In the genomic region with DNA sequence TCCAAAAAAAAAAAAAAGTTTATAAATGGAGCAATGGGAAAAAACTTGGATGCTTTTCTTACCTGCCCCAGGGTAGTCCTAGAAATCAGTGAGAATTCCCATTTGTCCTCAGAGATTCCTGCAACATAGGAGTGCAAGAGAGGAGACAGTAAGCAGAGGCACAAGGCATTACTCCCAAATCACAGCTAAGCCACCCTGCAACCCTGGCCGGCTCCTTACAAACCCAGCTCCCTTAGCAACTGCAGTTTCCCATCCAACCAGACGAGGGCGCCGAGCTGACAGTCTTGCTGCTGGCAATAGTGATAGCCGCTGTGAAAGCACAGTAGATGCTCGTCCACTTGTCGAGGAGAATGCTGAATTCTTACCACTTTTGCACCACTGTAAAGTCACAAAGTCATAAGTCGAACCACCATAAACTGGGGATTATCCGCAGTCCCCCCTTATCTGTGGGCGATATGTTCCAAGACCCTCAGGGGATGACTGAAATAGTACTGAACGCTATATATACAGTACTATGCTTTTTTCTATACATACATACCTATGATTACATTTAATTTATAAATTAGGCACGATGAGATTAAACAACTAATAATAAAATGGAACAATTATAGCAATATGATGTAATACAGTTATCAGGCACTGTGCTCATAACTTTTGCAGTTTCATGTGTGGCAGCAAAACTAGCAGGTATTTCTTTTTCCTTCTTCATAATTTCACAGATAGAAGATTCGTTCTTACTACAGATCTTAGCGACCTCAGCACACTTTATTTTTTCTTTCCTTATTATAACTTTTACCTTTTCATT, we compare ENCODE assay signal across 8 cellular contexts. TPM values are rescaled to one million over a fixed set of nuclear protein-coding genes. Genes with fewer than 3 reads are reported as not detected.
A peak's percentile ranks its signal among the peaks of the same experiment; 100 is the strongest.
DNase-seq lines count a peak whose midpoint lies in the region; ATAC-seq lines count a peak whose summit lies in the region.

No MANE protein-coding gene starts in this region.

- DNase-seq in DMS153 (lab: John Stamatoyannopoulos, UW) (peak; percentile 26), NCI-H774 (lab: John Stamatoyannopoulos, UW) (peak; percentile 20), dermis blood vessel endothelial cell (peak; percentile 92), lung microvascular endothelial cell (ENCODE audit: low read depth in 2 of 2) (peak; percentile 84 to 87)
- DNase-seq in activated CD4-positive, alpha-beta T cell treated with anti-CD3 and anti-CD28 coated beads, Interleukin-2, amount 50 U/mL, for 1 hour: peak; percentile 87
- peak; percentile 63 for DNase-seq in stimulated activated CD8-positive, alpha-beta memory T cell treated with anti-CD3 and anti-CD28 coated beads, Interleukin-12 subunit alpha, Interleukin-12 subunit beta, amount 100 ng/mL, for 4 hours (ENCODE audit: low read depth)

- peak; percentile 64 for ATAC-seq in HG03439 (IDR thresholded peaks at IDR 0.05; ENCODE audit: unreplicated experiment)
- no peak for ATAC-seq in HG03039 (IDR thresholded peaks at IDR 0.05; ENCODE audit: unreplicated experiment)

RNA-seq across cellular contexts. Expression of gene PITHD1, which starts 6.0 kb away (rescaled TPM):
- total RNA-seq in dermis blood vessel endothelial cell (41.2 and 43.8 TPM in 2 replicates), lung microvascular endothelial cell (24.6 and 29.0 TPM in 2 replicates)

RNA-seq across cellular contexts. Expression of gene LYPLA2, which starts 18.7 kb away (rescaled TPM):
- total RNA-seq in dermis blood vessel endothelial cell (108 and 113 TPM in 2 replicates), lung microvascular endothelial cell (92.7 and 108 TPM in 2 replicates)

RNA-seq across cellular contexts. Expression of gene GALE, which starts 28.3 kb away (rescaled TPM):
- total RNA-seq in dermis blood vessel endothelial cell: 34.7 and 42.2 TPM in 2 replicates
- 16.7 and 19.6 TPM in 2 replicates for total RNA-seq in lung microvascular endothelial cell

RNA-seq across cellular contexts. Expression of gene ELOA, which starts 29.0 kb away (rescaled TPM):
- total RNA-seq in dermis blood vessel endothelial cell (26.2 and 29.6 TPM in 2 replicates), lung microvascular endothelial cell (13.9 and 22.2 TPM in 2 replicates)

RNA-seq across cellular contexts. Expression of gene HMGCL, which starts 53.0 kb away (rescaled TPM):
- total RNA-seq in dermis blood vessel endothelial cell: 52.5 and 59.9 TPM in 2 replicates
- total RNA-seq in lung microvascular endothelial cell: 37.3 and 40.7 TPM in 2 replicates

Comparison
In these comparisons a context has a peak if more than half of its experiments do, and no peak if none do; other contexts are left out.
1. DNase-seq: peak in every context shown above with its lines; median percentile 92 in dermis blood vessel endothelial cell; 87 in activated CD4-positive, alpha-beta T cell treated with anti-CD3 and anti-CD28 coated beads, Interleukin-2, amount 50 U/mL, for 1 hour; 86 in lung microvascular endothelial cell; 63 in stimulated activated CD8-positive, alpha-beta memory T cell treated with anti-CD3 and anti-CD28 coated beads, Interleukin-12 subunit alpha, Interleukin-12 subunit beta, amount 100 ng/mL, for 4 hours; 26 in DMS153; 20 in NCI-H774.